ENCODE assay signal across 8 cellular contexts in the genomic region with DNA sequence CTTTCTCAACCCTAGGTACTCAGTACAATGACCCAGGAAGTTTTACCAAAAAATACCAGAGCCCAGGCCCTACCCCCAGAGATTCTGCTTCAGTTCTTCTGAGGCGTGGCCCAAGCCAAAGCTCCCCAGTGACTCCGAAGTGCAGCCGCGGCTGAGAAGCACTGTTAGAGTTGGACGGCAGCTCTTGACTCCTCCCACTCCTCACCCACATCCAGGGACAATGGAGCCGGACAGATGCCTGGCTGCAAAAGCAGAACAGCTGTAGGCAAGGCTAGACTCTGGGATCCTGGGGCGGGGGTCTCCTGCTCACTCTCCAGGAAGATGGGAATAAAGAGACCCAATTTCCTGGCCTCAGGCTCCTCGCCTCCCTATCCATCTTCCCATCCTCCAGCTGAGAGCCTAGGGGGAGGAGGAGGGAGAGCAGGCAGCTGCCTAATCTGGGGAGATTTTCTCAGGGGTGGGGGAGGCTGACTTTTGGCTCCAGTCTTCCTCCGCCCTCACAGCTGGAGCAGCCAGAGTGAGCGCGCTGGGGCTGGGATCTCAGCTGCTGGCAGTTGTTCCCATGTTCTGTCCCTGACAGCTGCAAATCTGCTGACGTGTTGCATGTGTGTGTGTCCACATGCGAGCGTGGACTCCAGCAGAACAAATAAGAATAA.
DNase-seq lines count a peak whose midpoint lies in the region; ATAC-seq and TF ChIP-seq lines count a peak whose summit lies in the region.
"Had no signal": no experiment of that assay in that cellular context is flagged by ENCODE, and none has a peak within 500 bp of the region (broad histone marks: within the 10 kb centered on the region; RNA-seq: fewer than 3 reads in every experiment).

No MANE protein-coding gene starts in this region.

- H3K36me3 ChIP-seq in mammary epithelial cell (ENCODE audit: insufficient read depth, low read length) = no peaks in the 10 kb centered on the region
- H3K36me3 ChIP-seq in tibial nerve = no peaks in the 10 kb centered on the region

- DNase-seq in NCI-H146 (lab: John Stamatoyannopoulos, UW) (peak; percentile 97), mammary epithelial cell (no peak), left lobe of liver (ENCODE audit: low spot score) (peak; percentile 59), tibial nerve (ENCODE audit: low spot score in 2 of 2) (peak; percentile 55 to 59)
- DNase-seq in stimulated activated CD4-positive, alpha-beta T cell treated with anti-CD3 and anti-CD28 coated beads, Interleukin-2, amount 100 ng/mL, for 48 hours = no peak
- DNase-seq in stimulated activated naive CD8-positive, alpha-beta T cell treated with anti-CD3 and anti-CD28 coated beads, Interleukin-15, Interleukin-2, amounts not matched to agents 100 U/mL and 50 U/mL, for 24 hours = no peak
- DNase-seq: GOT3 had no signal

- no peak overlapping the region for H3K4me3 ChIP-seq in mammary epithelial cell (replicated peaks in 1 of 3; ENCODE audit: insufficient read depth in 1 of 3, low read depth in 2 of 3, low read length in 3 of 3)
- H3K4me3 ChIP-seq in tibial nerve = peak overlapping the region in 1 of 4 donors; percentile 22

- ATAC-seq in left lobe of liver (peak; percentile 82), HG03025 (IDR thresholded peaks at IDR 0.05; ENCODE audit: low FRiP score, unreplicated experiment) (no peak)
- no peak for ATAC-seq in stimulated activated naive CD8-positive, alpha-beta T cell treated with anti-CD3 and anti-CD28 coated beads, Interleukin-15, Interleukin-2, amounts not matched to agents 100 U/mL and 50 U/mL, for 24 hours

- H3K27me3 ChIP-seq in mammary epithelial cell (ENCODE audit: insufficient read depth, low read length) (no peaks in the 10 kb centered on the region), tibial nerve (no peaks in the 10 kb centered on the region)

- intact Hi-C loops in mammary epithelial cell (cut with micrococcal nuclease) = no loop called here

- WGBS in mammary epithelial cell (ENCODE audit: low coverage, missing lambda C conversion rate) = 50% methylated on average over 14 of the region's 14 CpGs
- 11 to 29% methylated on average over 14 of the region's 14 CpGs for WGBS in tibial nerve, 2 donors

- no peak overlapping the region for H3K9ac ChIP-seq in mammary epithelial cell (ENCODE audit: insufficient read depth, low read length)

- TF ChIP-seq CTCF in mammary epithelial cell (conservative IDR thresholded peaks at IDR 0.05 in 1 of 2, IDR thresholded peaks at IDR 0.05 in 1 of 2; ENCODE audit: extremely low read depth in 1 of 2, insufficient read depth in 1 of 2, low read depth in 1 of 2, low read length in 2 of 2) (no peak), tibial nerve (IDR thresholded peaks at IDR 0.05) (no peak)

- no peaks in the 10 kb centered on the region for H3K4me1 ChIP-seq in mammary epithelial cell (ENCODE audit: insufficient read depth, low read length)
- peaks cover 0 to 12% (median 4%) of the 10 kb centered on the region in 4 donors for H3K4me1 ChIP-seq in tibial nerve

- no TSS peak for BruUV-seq in mammary epithelial cell (replicated peaks; lab: Mats Ljungman, UMichigan)

- H3K79me2 ChIP-seq in mammary epithelial cell (ENCODE audit: insufficient read depth, low read length) = no peaks in the 10 kb centered on the region

- H3K4me2 ChIP-seq in mammary epithelial cell (ENCODE audit: insufficient read depth, low read depth, low read length) = no peak overlapping the region

- no peaks in the 10 kb centered on the region for H4K20me1 ChIP-seq in mammary epithelial cell (ENCODE audit: insufficient read depth, low read length)

- no peak for TF ChIP-seq POLR2A in tibial nerve (IDR thresholded peaks at IDR 0.05)

- H3K27ac ChIP-seq in mammary epithelial cell (ENCODE audit: insufficient read depth, low read depth, low read length) (no peak overlapping the region), tibial nerve (no peak overlapping the region)

- peak in 1 of 2 donors; percentile 47 for TF ChIP-seq EP300 in tibial nerve (IDR thresholded peaks at IDR 0.05)

- H2AFZ ChIP-seq in mammary epithelial cell (ENCODE audit: low read depth, low read length) = peak overlapping the region; percentile 8

- dilution Hi-C loops in mammary epithelial cell (cut with HindIII; ENCODE audit: low sequenced_read_pairs) = no loop called here

- H3K9me3 ChIP-seq in mammary epithelial cell (replicated peaks; ENCODE audit: insufficient read depth, low read length) (no peaks in the 10 kb centered on the region), tibial nerve (no peaks in the 10 kb centered on the region)

- in situ Hi-C loops in mammary epithelial cell (cut with MboI; ENCODE audit: low sequenced_read_pairs in 2 of 2) = no loop called here

- CTCF ChIA-PET in mammary epithelial cell (lab: Charles Lee; ENCODE audit: low non-redundant PET) = no interaction called here

Comparison
In these comparisons a context has a peak if more than half of its experiments do, and no peak if none do; other contexts are left out.
1. DNase-seq: peak in NCI-H146 (single experiment), left lobe of liver (single experiment) and tibial nerve (2 of 2); none in mammary epithelial cell (single experiment), stimulated activated CD4-positive, alpha-beta T cell treated with anti-CD3 and anti-CD28 coated beads, Interleukin-2, amount 100 ng/mL, for 48 hours (0 of 2) and stimulated activated naive CD8-positive, alpha-beta T cell treated with anti-CD3 and anti-CD28 coated beads, Interleukin-15, Interleukin-2, amounts not matched to agents 100 U/mL and 50 U/mL, for 24 hours (single experiment).